Comparison of ENCODE assay signal across 9 cellular contexts in the genomic region with DNA sequence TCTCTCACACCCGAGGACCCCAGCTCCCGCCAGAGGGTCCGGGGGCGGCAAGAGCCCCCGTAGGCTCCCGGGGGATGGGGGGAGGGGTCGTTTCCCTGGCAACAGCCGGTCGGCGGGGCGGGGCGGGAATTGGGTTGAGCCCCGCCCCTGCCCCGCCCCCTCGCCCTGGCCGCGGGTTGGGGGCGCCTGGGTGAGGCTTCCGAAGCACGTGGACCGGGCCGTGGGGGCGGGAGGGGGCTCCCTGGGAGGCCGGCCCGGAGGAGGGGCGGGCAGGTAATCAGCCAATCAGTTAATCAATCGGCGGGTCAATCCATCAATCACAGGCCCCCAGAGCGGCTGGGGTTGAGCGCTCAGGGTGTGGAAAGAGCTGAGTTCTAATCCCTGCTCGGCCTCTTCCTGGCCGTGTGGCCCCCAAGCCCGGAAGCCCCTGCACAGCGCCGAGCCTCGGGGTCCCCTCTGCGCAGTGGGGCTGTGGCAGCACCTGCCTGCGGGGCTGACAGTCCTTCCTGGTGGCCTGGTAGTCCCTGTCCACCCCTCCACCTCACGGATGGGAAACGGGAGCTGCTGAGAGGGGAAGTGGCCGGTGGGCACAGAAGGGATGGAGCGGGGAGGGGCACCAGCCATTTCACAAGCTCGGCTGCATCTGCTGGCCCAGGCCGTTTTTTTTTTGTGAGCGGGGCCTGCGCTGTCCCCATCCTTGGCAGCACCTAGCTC.
A peak's percentile ranks its signal among the peaks of the same experiment; 100 is the strongest.
DNase-seq lines count a peak whose midpoint lies in the region; ATAC-seq, FAIRE-seq and TF ChIP-seq lines count a peak whose summit lies in the region.
"Had no signal": no experiment of that assay in that cellular context is flagged by ENCODE, and none has a peak within 500 bp of the region (broad histone marks: within the 10 kb centered on the region; RNA-seq: fewer than 3 reads in every experiment).

No MANE protein-coding gene starts in this region.

- no peak overlapping the region for H3K27ac Mint-ChIP-seq in activated CD4-positive, alpha-beta T cell treated with anti-CD3 and anti-CD28 coated beads for 36 hours
- peak overlapping the region; percentile 92 to 98 (median 96) for H3K27ac Mint-ChIP-seq in brain

- H3K27ac ChIP-seq in kidney (ENCODE audit: low read depth in 2 of 2, low read length in 2 of 2), result no peak overlapping the region
- H3K27ac ChIP-seq in testis, result peak overlapping the region; percentile 55 to 83

- peaks cover 2% of the 10 kb centered on the region for H3K27me3 Mint-ChIP-seq in activated CD4-positive, alpha-beta T cell treated with anti-CD3 and anti-CD28 coated beads for 36 hours
- peaks cover 3% of the 10 kb centered on the region for H3K27me3 Mint-ChIP-seq in brain

- peaks cover 3% of the 10 kb centered on the region for H3K36me3 Mint-ChIP-seq in activated CD4-positive, alpha-beta T cell treated with anti-CD3 and anti-CD28 coated beads for 36 hours (ENCODE audit: low read depth)
- peaks cover 10% of the 10 kb centered on the region for H3K36me3 Mint-ChIP-seq in brain

- POLR2A ChIA-PET in activated CD4-positive, alpha-beta T cell treated with anti-CD3 and anti-CD28 coated beads for 36 hours (lab: Charles Lee), result no interaction called here

- no peaks in the 10 kb centered on the region for H3K27me3 ChIP-seq in testis

- FAIRE-seq in kidney (lab: Jason Lieb, UNC), result no peak

- 7 to 10% methylated on average over 13 to 45 of the region's 46 CpGs for WGBS in testis, 2 donors
- WGBS in lower leg skin, 2 donors, result 25 to 31% methylated on average over 19 to 21 of the region's 46 CpGs

- intact Hi-C loops in activated CD4-positive, alpha-beta T cell treated with anti-CD3 and anti-CD28 coated beads for 36 hours (cut with DNase I, micrococcal nuclease), result no loop called here
- intact Hi-C loops in kidney (cut with DNase I), result no loop called here
- intact Hi-C loops in testis (cut with DNase I; ENCODE audit: low total_unique reads), result no loop called here
- intact Hi-C loops in lower leg skin (cut with DNase I; ENCODE audit: low total_unique reads), result no loop called here

- H3K4me1 Mint-ChIP-seq in activated CD4-positive, alpha-beta T cell treated with anti-CD3 and anti-CD28 coated beads for 36 hours, result peaks cover 3% of the 10 kb centered on the region
- peaks cover 42% of the 10 kb centered on the region for H3K4me1 Mint-ChIP-seq in brain

- H3K9me3 ChIP-seq in kidney (ENCODE audit: control insufficient read depth in 1 of 2, low read length in 2 of 2) (peaks cover 0 to 11% of the 10 kb centered on the region in 2 donors), testis (no peaks in the 10 kb centered on the region)

- peak overlapping the region in 1 of 2 donors; percentile 19 for H3K9ac ChIP-seq in kidney (ENCODE audit: low read length in 2 of 2)

- CTCF ChIA-PET in activated CD4-positive, alpha-beta T cell treated with anti-CD3 and anti-CD28 coated beads for 36 hours (lab: Charles Lee), result no interaction called here

- H3K4me1 ChIP-seq in kidney (ENCODE audit: control insufficient read depth in 1 of 2, insufficient read depth in 1 of 2, low read depth in 1 of 2, low read length in 2 of 2) (peaks cover 3 to 5% of the 10 kb centered on the region in 2 donors), testis (peaks cover 15% of the 10 kb centered on the region)

- peak; percentile 43 for DNase-seq in activated CD4-positive, alpha-beta T cell treated with anti-CD3 and anti-CD28 coated beads for 36 hours
- no peak for DNase-seq in activated CD4-positive, alpha-beta T cell treated with anti-CD3 and anti-CD28 coated beads, Interleukin-2, amount 50 U/mL, for 4 hours
- DNase-seq in kidney (peak; percentile 84), testis (peak; percentile 57), lower leg skin (ENCODE audit: low spot score in 2 of 2) (no peak)
- DNase-seq: GOT3 had no signal

- H3K4me3 Mint-ChIP-seq in activated CD4-positive, alpha-beta T cell treated with anti-CD3 and anti-CD28 coated beads for 36 hours, result peak overlapping the region; percentile 47
- peak overlapping the region; percentile 58 to 80 (median 77) for H3K4me3 Mint-ChIP-seq in brain

- TF ChIP-seq POLR2A in testis (IDR thresholded peaks at IDR 0.05), result no peak
- no peak for TF ChIP-seq POLR2A in lower leg skin (IDR thresholded peaks at IDR 0.05)

- TF ChIP-seq CTCF in brain (conservative IDR thresholded peaks at IDR 0.05), result no peak
- TF ChIP-seq CTCF in kidney (IDR thresholded peaks at IDR 0.05; ENCODE audit: borderline replicate concordance, extremely low read depth, insufficient read depth), result no peak
- TF ChIP-seq CTCF in testis (IDR thresholded peaks at IDR 0.05), result no peak
- TF ChIP-seq CTCF in lower leg skin (IDR thresholded peaks at IDR 0.05), result no peak

- H3K9me3 Mint-ChIP-seq in activated CD4-positive, alpha-beta T cell treated with anti-CD3 and anti-CD28 coated beads for 36 hours (ENCODE audit: low read depth), result peaks cover 7% of the 10 kb centered on the region
- peaks cover 0 to 18% (median 12%) of the 10 kb centered on the region in 5 experiments for H3K9me3 Mint-ChIP-seq in brain

- peak; percentile 24 for ATAC-seq in activated CD4-positive, alpha-beta T cell treated with anti-CD3 and anti-CD28 coated beads for 36 hours
- no peak for ATAC-seq in HG03565 (IDR thresholded peaks at IDR 0.05; ENCODE audit: unreplicated experiment)
- ATAC-seq in HG03439 (IDR thresholded peaks at IDR 0.05; ENCODE audit: unreplicated experiment), result no peak

- H3K36me3 ChIP-seq in kidney (ENCODE audit: control insufficient read depth in 1 of 2, insufficient read depth in 2 of 2, low read length in 2 of 2) (no peaks in the 10 kb centered on the region), testis (ENCODE audit: low read depth, missing control alignments) (no peaks in the 10 kb centered on the region)

- H3K4me3 ChIP-seq in kidney (ENCODE audit: low read length in 2 of 2), result peak overlapping the region in 1 of 2 donors; percentile 37
- H3K4me3 ChIP-seq in testis, result peak overlapping the region; percentile 36 to 63
- no peak overlapping the region for H3K4me3 ChIP-seq in lower leg skin (ENCODE audit: low read depth, poor library complexity, severe bottlenecking)

Comparison
In these comparisons a context has a peak if more than half of its experiments do, and no peak if none do; other contexts are left out.
1. DNase-seq: peak in activated CD4-positive, alpha-beta T cell treated with anti-CD3 and anti-CD28 coated beads for 36 hours (single experiment), kidney (single experiment) and testis (single experiment); none in activated CD4-positive, alpha-beta T cell treated with anti-CD3 and anti-CD28 coated beads, Interleukin-2, amount 50 U/mL, for 4 hours (0 of 2) and lower leg skin (0 of 2).
2. H3K27ac ChIP-seq: peak in testis (2 of 2); none in kidney (0 of 2).